ENCODE assay signal across 12 cellular contexts in genomic region chr5:14036514-14036913, GRCh38.
DNase-seq lines count a peak whose midpoint lies in the region; ATAC-seq, FAIRE-seq and TF ChIP-seq lines count a peak whose summit lies in the region.
"Had no signal": no experiment of that assay in that cellular context is flagged by ENCODE, and none has a peak within 500 bp of the region (broad histone marks: within the 10 kb centered on the region; RNA-seq: fewer than 3 reads in every experiment).

No MANE protein-coding gene starts in this region.

- no peak for FAIRE-seq in GM12891 (lab: Jason Lieb, UNC)
- FAIRE-seq: TTC549 had no signal

- peaks cover 43% of the 10 kb centered on the region for H3K4me1 Mint-ChIP-seq in endothelial cell (ENCODE audit: unreplicated experiment)
- H3K4me1 Mint-ChIP-seq in activated CD8-positive, alpha-beta T cell treated with anti-CD3 and anti-CD28 coated beads for 36 hours (ENCODE audit: low read depth) = peaks cover 3% of the 10 kb centered on the region

- no peaks in the 10 kb centered on the region for H3K9me3 Mint-ChIP-seq in endothelial cell (ENCODE audit: unreplicated experiment)
- H3K9me3 Mint-ChIP-seq in activated CD8-positive, alpha-beta T cell treated with anti-CD3 and anti-CD28 coated beads for 36 hours = no peaks in the 10 kb centered on the region
- H3K9me3 Mint-ChIP-seq: activated naive CD8-positive, alpha-beta T cell treated with anti-CD3 and anti-CD28 coated beads for 36 hours had no signal

- H3K27ac Mint-ChIP-seq in endothelial cell (ENCODE audit: unreplicated experiment) = peak overlapping the region; percentile 72
- no peak overlapping the region for H3K27ac Mint-ChIP-seq in activated CD8-positive, alpha-beta T cell treated with anti-CD3 and anti-CD28 coated beads for 36 hours
- H3K27ac Mint-ChIP-seq: activated naive CD8-positive, alpha-beta T cell treated with anti-CD3 and anti-CD28 coated beads for 36 hours had no signal

- peaks cover 6% of the 10 kb centered on the region for H3K27me3 Mint-ChIP-seq in endothelial cell (ENCODE audit: unreplicated experiment)
- H3K27me3 Mint-ChIP-seq in activated CD8-positive, alpha-beta T cell treated with anti-CD3 and anti-CD28 coated beads for 36 hours = peaks cover 10% of the 10 kb centered on the region

- no peak for TF ChIP-seq CTCF in endothelial cell (IDR thresholded peaks at IDR 0.05; ENCODE audit: unreplicated experiment)
- no peak for TF ChIP-seq CTCF in activated CD8-positive, alpha-beta T cell treated with anti-CD3 and anti-CD28 coated beads for 36 hours (IDR thresholded peaks at IDR 0.05)

- CTCF ChIA-PET in activated CD8-positive, alpha-beta T cell treated with anti-CD3 and anti-CD28 coated beads for 36 hours (lab: Charles Lee) = no interaction called here

- no peak for ATAC-seq in activated CD8-positive, alpha-beta T cell treated with anti-CD3 and anti-CD28 coated beads for 36 hours
- no peak for ATAC-seq in HG03432 (IDR thresholded peaks at IDR 0.05; ENCODE audit: unreplicated experiment)

- H3K4me3 Mint-ChIP-seq in endothelial cell (ENCODE audit: unreplicated experiment) = no peak overlapping the region
- no peak overlapping the region for H3K4me3 Mint-ChIP-seq in activated CD8-positive, alpha-beta T cell treated with anti-CD3 and anti-CD28 coated beads for 36 hours
- H3K4me3 Mint-ChIP-seq: activated naive CD8-positive, alpha-beta T cell treated with anti-CD3 and anti-CD28 coated beads for 36 hours had no signal

- TF ChIP-seq RAD21 in Ishikawa (IDR thresholded peaks at IDR 0.05; ENCODE audit: low read depth) = no peak

- no peak for TF ChIP-seq EP300 in Ishikawa (IDR thresholded peaks at IDR 0.05; ENCODE audit: borderline replicate concordance)

- TF ChIP-seq POLR2A in GM12891 (IDR thresholded peaks at IDR 0.05; ENCODE audit: low read depth, low read length) = no peak

- in situ Hi-C loops in ACHN (cut with HindIII; ENCODE audit: low pct_ligation_motif_present, low pct_unique_long_range_greater_than_20kb, low sequenced_read_pairs) = no loop called here

- no peaks in the 10 kb centered on the region for H3K36me3 Mint-ChIP-seq in endothelial cell (ENCODE audit: low read depth, unreplicated experiment)
- no peaks in the 10 kb centered on the region for H3K36me3 Mint-ChIP-seq in activated CD8-positive, alpha-beta T cell treated with anti-CD3 and anti-CD28 coated beads for 36 hours (ENCODE audit: low read depth)
- H3K36me3 Mint-ChIP-seq: activated naive CD8-positive, alpha-beta T cell treated with anti-CD3 and anti-CD28 coated beads for 36 hours; CD14-positive monocyte had no signal

- intact Hi-C loops in activated CD8-positive, alpha-beta T cell treated with anti-CD3 and anti-CD28 coated beads for 36 hours (cut with micrococcal nuclease) = no loop called here

- DNase-seq in ACHN (peak; percentile 75), endothelial cell (ENCODE audit: low spot score) (no peak), myocyte (ENCODE audit: low read depth) (peak; percentile 79), NCI-H2227 treated with DMSO at 0.1 percent for 48 hours (lab: John Stamatoyannopoulos, UW) (no peak), GM12891 (ENCODE audit: insufficient read length, low spot score) (no peak)
- DNase-seq in activated CD8-positive, alpha-beta T cell treated with anti-CD3 and anti-CD28 coated beads for 36 hours = no peak
- DNase-seq: activated naive CD8-positive, alpha-beta T cell treated with anti-CD3 and anti-CD28 coated beads for 36 hours; stimulated activated CD4-positive, alpha-beta T cell treated with anti-CD3 and anti-CD28 coated beads, Interleukin-1b, Interleukin-23, amount 100 ng/mL, for 48 hours had no signal

- POLR2A ChIA-PET in activated CD8-positive, alpha-beta T cell treated with anti-CD3 and anti-CD28 coated beads for 36 hours (lab: Charles Lee) = no interaction called here

TF ChIP-seq in Ishikawa, 13 proteins besides CTCF, POLR2A, EP300 and RAD21:
- TF ChIP-seq TEAD4 (IDR thresholded peaks at IDR 0.05) (peak; percentile 51; the same call in 1 of the 2 replicates), TCF12 (IDR thresholded peaks at IDR 0.05; ENCODE audit: low read depth) (no peak), ZBTB7A (IDR thresholded peaks at IDR 0.05; ENCODE audit: low read depth) (0 out of 2 replicates have a peak, but pooled peaks have one; percentile 37)

TF ChIP-seq in GM12891, 5 proteins besides CTCF, POLR2A, EP300 and RAD21:
- no peak for TF ChIP-seq POLR2AphosphoS5 (IDR thresholded peaks at IDR 0.05; ENCODE audit: low read depth, low read length)
- no peak for TF ChIP-seq SPI1 (IDR thresholded peaks at IDR 0.05; ENCODE audit: low read depth, low read length)
- TF ChIP-seq POU2F2 (IDR thresholded peaks at IDR 0.05; ENCODE audit: low read depth, low read length) = no peak
TF ChIP-seq in GM12891: peak in this region for 0.

Comparison
In these comparisons a context has a peak if more than half of its experiments do, and no peak if none do; other contexts are left out.
1. DNase-seq: peak in ACHN (single experiment) and myocyte (single experiment); none in endothelial cell (single experiment), activated CD8-positive, alpha-beta T cell treated with anti-CD3 and anti-CD28 coated beads for 36 hours (single experiment), NCI-H2227 treated with DMSO at 0.1 percent for 48 hours (single experiment) and GM12891 (single experiment).